In genomic region chr1:233367057-233367759, GRCh38 we compare ENCODE assay signal across 16 cellular contexts. TPM values are rescaled to one million over a fixed set of nuclear protein-coding genes. Genes with fewer than 3 reads are reported as not detected.
DNase-seq lines count a peak whose midpoint lies in the region; ATAC-seq and TF ChIP-seq lines count a peak whose summit lies in the region.
"Had no signal": no experiment of that assay in that cellular context is flagged by ENCODE, and none has a peak within 500 bp of the region (broad histone marks: within the 10 kb centered on the region; RNA-seq: fewer than 3 reads in every experiment).

No MANE protein-coding gene starts in this region.

- POLR2A ChIA-PET in MCF 10A (lab: Yijun Ruan, JAX): interaction anchor here (1.0 to 2.4 kb wide), 9 partner anchors 9 to 73 kb away, joined by 3 to 9 read pairs (median 4); no protein-coding TSS in a partner anchor

- no peak overlapping the region for H3K27ac Mint-ChIP-seq in MCF 10A (ENCODE audit: low read depth, unreplicated experiment)

- peaks cover 13% of the 10 kb centered on the region for H3K36me3 Mint-ChIP-seq in MCF 10A (ENCODE audit: insufficient read depth, unreplicated experiment)

- no TSS peak for BruUV-seq in MCF 10A (replicated peaks; lab: Mats Ljungman, UMichigan)

- H3K27ac ChIP-seq in breast epithelium: no peak overlapping the region
- no peak overlapping the region for H3K27ac ChIP-seq in effector memory CD4-positive, alpha-beta T cell (ENCODE audit: insufficient read depth, low read length, poor library complexity, severe bottlenecking)
- H3K27ac ChIP-seq in right cardiac atrium (ENCODE audit: low read length): no peak overlapping the region
- H3K27ac ChIP-seq: cardiac muscle cell had no signal

- H3K27me3 ChIP-seq in breast epithelium (no peaks in the 10 kb centered on the region), right cardiac atrium (ENCODE audit: control insufficient read depth, insufficient read depth) (no peaks in the 10 kb centered on the region)
- H3K27me3 ChIP-seq in effector memory CD4-positive, alpha-beta T cell (replicated peaks; ENCODE audit: control insufficient read depth, insufficient read depth, low read length, poor library complexity, severe bottlenecking): no peaks in the 10 kb centered on the region
- H3K27me3 ChIP-seq: cardiac muscle cell had no signal

- peaks cover 17% of the 10 kb centered on the region for H3K4me1 Mint-ChIP-seq in MCF 10A (ENCODE audit: insufficient read depth, unreplicated experiment)

- no peaks in the 10 kb centered on the region for H3K27me3 Mint-ChIP-seq in MCF 10A (ENCODE audit: insufficient read depth, unreplicated experiment)

- H3K9me3 ChIP-seq in breast epithelium (no peaks in the 10 kb centered on the region), right cardiac atrium (ENCODE audit: control insufficient read depth, low read length) (no peaks in the 10 kb centered on the region)
- no peaks in the 10 kb centered on the region for H3K9me3 ChIP-seq in effector memory CD4-positive, alpha-beta T cell (ENCODE audit: control insufficient read depth, low read length)

- DNase-seq in MCF 10A (ENCODE audit: unreplicated experiment): peak; percentile 46
- no peak for DNase-seq in breast epithelium (ENCODE audit: low spot score in 2 of 2)
- DNase-seq in astrocyte of the cerebellum (ENCODE audit: low read depth): peak; percentile 87
- DNase-seq in kidney tubule cell (ENCODE audit: low spot score): peak; percentile 82
- DNase-seq in cortex of kidney (lab: John Stamatoyannopoulos, UW): no peak
- no peak for DNase-seq in effector memory CD4-positive, alpha-beta T cell
- DNase-seq in right cardiac atrium: no peak
- DNase-seq: activated CD8-positive, alpha-beta memory T cell treated with anti-CD3 and anti-CD28 coated beads for 24 hours; activated naive CD4-positive, alpha-beta T cell treated with Interleukin-2 at 50 U/mL for 16 hours; glutamatergic neuron; Kasumi-1; NCI-H2081 treated with DMSO at 0.1 percent for 48 hours; NK-92 treated with Interleukin-12 subunit alpha and Interleukin-12 subunit beta, amount 100 ng/mL, for 24 hours; stimulated activated CD4-positive, alpha-beta T cell treated with anti-CD3 and anti-CD28 coated beads, Interleukin-12 subunit alpha, Interleukin-12 subunit beta, amount 100 ng/mL, for 4 hours had no signal

- WGBS in right cardiac atrium: 75% methylated on average over 6 of the region's 6 CpGs

- H3K36me3 ChIP-seq in breast epithelium: no peaks in the 10 kb centered on the region
- H3K36me3 ChIP-seq in effector memory CD4-positive, alpha-beta T cell (ENCODE audit: control insufficient read depth, insufficient read depth, low read length): no peaks in the 10 kb centered on the region
- H3K36me3 ChIP-seq: cardiac muscle cell had no signal

- H3K4me3 Mint-ChIP-seq in MCF 10A (ENCODE audit: unreplicated experiment): no peak overlapping the region

- H3K4me3 ChIP-seq in breast epithelium (no peak overlapping the region), astrocyte of the cerebellum (ENCODE audit: low read depth, low read length) (no peak overlapping the region), right cardiac atrium (ENCODE audit: low read length) (no peak overlapping the region)
- H3K4me3 ChIP-seq in effector memory CD4-positive, alpha-beta T cell (ENCODE audit: insufficient read depth, low read depth, low read length, poor library complexity, severe bottlenecking): no peak overlapping the region
- H3K4me3 ChIP-seq: cardiac muscle cell had no signal

- ATAC-seq in GM21390 (IDR thresholded peaks at IDR 0.05; ENCODE audit: unreplicated experiment) (no peak), right cardiac atrium (no peak)

- no peaks in the 10 kb centered on the region for H3K4me1 ChIP-seq in breast epithelium
- H3K4me1 ChIP-seq in effector memory CD4-positive, alpha-beta T cell (ENCODE audit: control insufficient read depth, insufficient read depth, low read length, poor library complexity, severe bottlenecking): no peaks in the 10 kb centered on the region
- no peaks in the 10 kb centered on the region for H3K4me1 ChIP-seq in right cardiac atrium (ENCODE audit: control insufficient read depth, insufficient read depth, low read length)

- TF ChIP-seq CTCF in MCF 10A (IDR thresholded peaks at IDR 0.05; ENCODE audit: unreplicated experiment) (no peak), breast epithelium (IDR thresholded peaks at IDR 0.05) (no peak), astrocyte of the cerebellum (IDR thresholded peaks at IDR 0.05; ENCODE audit: low read depth, low read length, missing control alignments) (no peak)

- CTCF ChIA-PET in MCF 10A (lab: Yijun Ruan, JAX): interaction anchor here (0.6 to 8.2 kb wide), 22 partner anchors 9 to 943 kb away, joined by 3 to 62 read pairs (median 3); no protein-coding TSS in a partner anchor

- intact Hi-C loops in MCF 10A (cut with micrococcal nuclease) (no loop called here), breast epithelium (cut with DNase I; ENCODE audit: low total_unique reads) (no loop called here), right cardiac atrium (cut with DNase I) (no loop called here)

- in situ Hi-C loops in astrocyte of the cerebellum (cut with HindIII; ENCODE audit: low sequenced_read_pairs): no loop called here

- no peaks in the 10 kb centered on the region for H3K9me3 Mint-ChIP-seq in MCF 10A (ENCODE audit: unreplicated experiment)

- TF ChIP-seq POLR2A in breast epithelium (IDR thresholded peaks at IDR 0.05): no peak

RNA-seq across cellular contexts. Expression of gene MAP3K21, which starts 39.7 kb away (rescaled TPM):
- total RNA-seq in MCF 10A (2022): 20.3 and 24.2 TPM in 2 replicates
- total RNA-seq in breast epithelium: 1 to 10 TPM; 1.3 to 9.5 (median 3.9) TPM
- total RNA-seq in right cardiac atrium: under 1 TPM; 0.28 to 0.47 (median 0.40) TPM
- 0.25 TPM for polyA plus RNA-seq in right cardiac atrium

Comparison
In these comparisons a context has a peak if more than half of its experiments do, and no peak if none do; other contexts are left out.
1. DNase-seq: peak in MCF 10A (single experiment), astrocyte of the cerebellum (single experiment) and kidney tubule cell (single experiment); none in breast epithelium (0 of 2), cortex of kidney (single experiment), effector memory CD4-positive, alpha-beta T cell (0 of 3) and right cardiac atrium (0 of 3).